1 cellular context compared by ENCODE assay signal in genomic region chr11:46112961-46113617, GRCh38.
TF ChIP-seq lines count a peak whose summit lies in the region.

No MANE protein-coding gene starts in this region.

TF ChIP-seq in K562, 482 proteins besides CTCF, POLR2A, EP300 and RAD21 (continued from another document and continues in another):
- TF ChIP-seq CREB5 (CRISPR knock-in tag; IDR thresholded peaks at IDR 0.05) (no peak), NFATC3 (IDR thresholded peaks at IDR 0.05) (no peak), SMAD4 (CRISPR knock-in tag; conservative IDR thresholded peaks at IDR 0.05) (no peak), RBM39 (optimal IDR thresholded peaks at IDR 0.05; ENCODE audit: low read depth, low read length) (no peak), POU5F1 (IDR thresholded peaks at IDR 0.05; ENCODE audit: borderline replicate concordance, low read depth, low read length, partially characterized antibody) (no peak), MCM3 (IDR thresholded peaks at IDR 0.05) (no peak), PHB2 (IDR thresholded peaks at IDR 0.05; ENCODE audit: low read depth) (no peak), SRSF3 (IDR thresholded peaks at IDR 0.05; ENCODE audit: insufficient read depth, low read length) (no peak), RBM25 (IDR thresholded peaks at IDR 0.05; ENCODE audit: low read depth, low read length, severe bottlenecking) (no peak), TAF7 (tag; IDR thresholded peaks at IDR 0.05) (no peak), HMG20A (CRISPR knock-in tag; conservative IDR thresholded peaks at IDR 0.05) (no peak), MBD1 (CRISPR knock-in tag; IDR thresholded peaks at IDR 0.05) (no peak), STAG1 (CRISPR knock-in tag; IDR thresholded peaks at IDR 0.05; ENCODE audit: borderline replicate concordance) (no peak), LARP7 (IDR thresholded peaks at IDR 0.05) (no peak), ZNF408 (CRISPR knock-in tag; IDR thresholded peaks at IDR 0.05; ENCODE audit: low read depth) (no peak), ZNF175 (CRISPR knock-in tag; IDR thresholded peaks at IDR 0.05; ENCODE audit: low read depth) (peak; percentile 59; the same call in 1 of the 2 replicates), HDAC6 (IDR thresholded peaks at IDR 0.05; ENCODE audit: low read depth, low read length) (no peak), ATF7 (IDR thresholded peaks at IDR 0.05) (no peak), PPARD (CRISPR knock-in tag; IDR thresholded peaks at IDR 0.05) (no peak), FOXP1 (CRISPR knock-in tag; IDR thresholded peaks at IDR 0.05) (no peak), CREBBP (IDR thresholded peaks at IDR 0.05; ENCODE audit: low read depth, low read length) (no peak), SMAD2 (IDR thresholded peaks at IDR 0.05; ENCODE audit: low read depth, low read length) (no peak), ZNF174 (CRISPR knock-in tag; IDR thresholded peaks at IDR 0.05) (no peak), PHTF2 (CRISPR knock-in tag; IDR thresholded peaks at IDR 0.05) (no peak), ILK (tag; IDR thresholded peaks at IDR 0.05; ENCODE audit: borderline replicate concordance, low read depth) (no peak), NELFE (IDR thresholded peaks at IDR 0.05; ENCODE audit: insufficient read depth, insufficient read length) (no peak), U2AF2 (optimal IDR thresholded peaks at IDR 0.05; ENCODE audit: low read depth, low read length) (no peak), CEBPG (CRISPR knock-in tag; IDR thresholded peaks at IDR 0.05) (no peak), CEBPG (tag; conservative IDR thresholded peaks at IDR 0.05 in 1 of 2, IDR thresholded peaks at IDR 0.05 in 1 of 2) (peak; percentile 60 to 65; a peak in 3 of 4 replicates), BRF1 (IDR thresholded peaks at IDR 0.05; ENCODE audit: borderline replicate concordance, extremely low read depth, insufficient read length) (no peak), CHD1 (IDR thresholded peaks at IDR 0.05; ENCODE audit: low read length) (no peak), HNRNPUL1 (IDR thresholded peaks at IDR 0.05; ENCODE audit: low read length) (no peak), CREM (IDR thresholded peaks at IDR 0.05; ENCODE audit: low read depth) (peak; percentile 86), MITF (IDR thresholded peaks at IDR 0.05) (no peak), FOXA1 (IDR thresholded peaks at IDR 0.05; ENCODE audit: borderline replicate concordance) (no peak), HINFP (tag; conservative IDR thresholded peaks at IDR 0.05; ENCODE audit: low read depth) (no peak), CREB3L1 (IDR thresholded peaks at IDR 0.05; ENCODE audit: borderline replicate concordance, low read depth) (peak; percentile 70; the same call in 1 of the 2 replicates), ARID2 (IDR thresholded peaks at IDR 0.05) (no peak), TEAD2 (tag; IDR thresholded peaks at IDR 0.05) (no peak), ZKSCAN8 (CRISPR knock-in tag; IDR thresholded peaks at IDR 0.05) (0 out of 2 replicates have a peak, but pooled peaks have one; percentile 50), RAD51 (IDR thresholded peaks at IDR 0.05; ENCODE audit: borderline replicate concordance, low read depth) (no peak), ZHX1 (conservative IDR thresholded peaks at IDR 0.05; ENCODE audit: low read length) (no peak), ZNF586 (CRISPR knock-in tag; conservative IDR thresholded peaks at IDR 0.05) (no peak), ZNF717 (CRISPR knock-in tag; IDR thresholded peaks at IDR 0.05) (no peak), SNRNP70 (optimal IDR thresholded peaks at IDR 0.05; ENCODE audit: low read depth, low read length) (no peak), CSDE1 (IDR thresholded peaks at IDR 0.05) (no peak), HDAC1 (IDR thresholded peaks at IDR 0.05) (no peak), ZNF3 (CRISPR knock-in tag; IDR thresholded peaks at IDR 0.05) (no peak), NRF1 (conservative IDR thresholded peaks at IDR 0.05 in 1 of 2, IDR thresholded peaks at IDR 0.05 in 1 of 2) (no peak), DIDO1 (tag; IDR thresholded peaks at IDR 0.05; ENCODE audit: low read depth) (no peak), SREBF1 (IDR thresholded peaks at IDR 0.05; ENCODE audit: borderline replicate concordance, low read depth, low read length) (no peak)
- TF ChIP-seq, protein P1, sequence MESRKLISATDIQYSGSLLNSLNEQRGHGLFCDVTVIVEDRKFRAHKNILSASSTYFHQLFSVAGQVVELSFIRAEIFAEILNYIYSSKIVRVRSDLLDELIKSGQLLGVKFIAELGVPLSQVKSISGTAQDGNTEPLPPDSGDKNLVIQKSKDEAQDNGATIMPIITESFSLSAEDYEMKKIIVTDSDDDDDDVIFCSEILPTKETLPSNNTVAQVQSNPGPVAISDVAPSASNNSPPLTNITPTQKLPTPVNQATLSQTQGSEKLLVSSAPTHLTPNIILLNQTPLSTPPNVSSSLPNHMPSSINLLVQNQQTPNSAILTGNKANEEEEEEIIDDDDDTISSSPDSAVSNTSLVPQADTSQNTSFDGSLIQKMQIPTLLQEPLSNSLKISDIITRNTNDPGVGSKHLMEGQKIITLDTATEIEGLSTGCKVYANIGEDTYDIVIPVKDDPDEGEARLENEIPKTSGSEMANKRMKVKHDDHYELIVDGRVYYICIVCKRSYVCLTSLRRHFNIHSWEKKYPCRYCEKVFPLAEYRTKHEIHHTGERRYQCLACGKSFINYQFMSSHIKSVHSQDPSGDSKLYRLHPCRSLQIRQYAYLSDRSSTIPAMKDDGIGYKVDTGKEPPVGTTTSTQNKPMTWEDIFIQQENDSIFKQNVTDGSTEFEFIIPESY (CRISPR knock-in tag; IDR thresholded peaks at IDR 0.05), result no peak
- TF ChIP-seq, protein P2, sequence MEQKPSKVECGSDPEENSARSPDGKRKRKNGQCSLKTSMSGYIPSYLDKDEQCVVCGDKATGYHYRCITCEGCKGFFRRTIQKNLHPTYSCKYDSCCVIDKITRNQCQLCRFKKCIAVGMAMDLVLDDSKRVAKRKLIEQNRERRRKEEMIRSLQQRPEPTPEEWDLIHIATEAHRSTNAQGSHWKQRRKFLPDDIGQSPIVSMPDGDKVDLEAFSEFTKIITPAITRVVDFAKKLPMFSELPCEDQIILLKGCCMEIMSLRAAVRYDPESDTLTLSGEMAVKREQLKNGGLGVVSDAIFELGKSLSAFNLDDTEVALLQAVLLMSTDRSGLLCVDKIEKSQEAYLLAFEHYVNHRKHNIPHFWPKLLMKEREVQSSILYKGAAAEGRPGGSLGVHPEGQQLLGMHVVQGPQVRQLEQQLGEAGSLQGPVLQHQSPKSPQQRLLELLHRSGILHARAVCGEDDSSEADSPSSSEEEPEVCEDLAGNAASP (IDR thresholded peaks at IDR 0.05), result no peak
- TF ChIP-seq, protein P3, sequence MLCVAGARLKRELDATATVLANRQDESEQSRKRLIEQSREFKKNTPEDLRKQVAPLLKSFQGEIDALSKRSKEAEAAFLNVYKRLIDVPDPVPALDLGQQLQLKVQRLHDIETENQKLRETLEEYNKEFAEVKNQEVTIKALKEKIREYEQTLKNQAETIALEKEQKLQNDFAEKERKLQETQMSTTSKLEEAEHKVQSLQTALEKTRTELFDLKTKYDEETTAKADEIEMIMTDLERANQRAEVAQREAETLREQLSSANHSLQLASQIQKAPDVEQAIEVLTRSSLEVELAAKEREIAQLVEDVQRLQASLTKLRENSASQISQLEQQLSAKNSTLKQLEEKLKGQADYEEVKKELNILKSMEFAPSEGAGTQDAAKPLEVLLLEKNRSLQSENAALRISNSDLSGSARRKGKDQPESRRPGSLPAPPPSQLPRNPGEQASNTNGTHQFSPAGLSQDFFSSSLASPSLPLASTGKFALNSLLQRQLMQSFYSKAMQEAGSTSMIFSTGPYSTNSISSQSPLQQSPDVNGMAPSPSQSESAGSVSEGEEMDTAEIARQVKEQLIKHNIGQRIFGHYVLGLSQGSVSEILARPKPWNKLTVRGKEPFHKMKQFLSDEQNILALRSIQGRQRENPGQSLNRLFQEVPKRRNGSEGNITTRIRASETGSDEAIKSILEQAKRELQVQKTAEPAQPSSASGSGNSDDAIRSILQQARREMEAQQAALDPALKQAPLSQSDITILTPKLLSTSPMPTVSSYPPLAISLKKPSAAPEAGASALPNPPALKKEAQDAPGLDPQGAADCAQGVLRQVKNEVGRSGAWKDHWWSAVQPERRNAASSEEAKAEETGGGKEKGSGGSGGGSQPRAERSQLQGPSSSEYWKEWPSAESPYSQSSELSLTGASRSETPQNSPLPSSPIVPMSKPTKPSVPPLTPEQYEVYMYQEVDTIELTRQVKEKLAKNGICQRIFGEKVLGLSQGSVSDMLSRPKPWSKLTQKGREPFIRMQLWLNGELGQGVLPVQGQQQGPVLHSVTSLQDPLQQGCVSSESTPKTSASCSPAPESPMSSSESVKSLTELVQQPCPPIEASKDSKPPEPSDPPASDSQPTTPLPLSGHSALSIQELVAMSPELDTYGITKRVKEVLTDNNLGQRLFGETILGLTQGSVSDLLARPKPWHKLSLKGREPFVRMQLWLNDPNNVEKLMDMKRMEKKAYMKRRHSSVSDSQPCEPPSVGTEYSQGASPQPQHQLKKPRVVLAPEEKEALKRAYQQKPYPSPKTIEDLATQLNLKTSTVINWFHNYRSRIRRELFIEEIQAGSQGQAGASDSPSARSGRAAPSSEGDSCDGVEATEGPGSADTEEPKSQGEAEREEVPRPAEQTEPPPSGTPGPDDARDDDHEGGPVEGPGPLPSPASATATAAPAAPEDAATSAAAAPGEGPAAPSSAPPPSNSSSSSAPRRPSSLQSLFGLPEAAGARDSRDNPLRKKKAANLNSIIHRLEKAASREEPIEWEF (CRISPR knock-in tag; IDR thresholded peaks at IDR 0.05), result no peak
